Comparison of ENCODE assay signal across 1 cellular context in the genomic region with DNA sequence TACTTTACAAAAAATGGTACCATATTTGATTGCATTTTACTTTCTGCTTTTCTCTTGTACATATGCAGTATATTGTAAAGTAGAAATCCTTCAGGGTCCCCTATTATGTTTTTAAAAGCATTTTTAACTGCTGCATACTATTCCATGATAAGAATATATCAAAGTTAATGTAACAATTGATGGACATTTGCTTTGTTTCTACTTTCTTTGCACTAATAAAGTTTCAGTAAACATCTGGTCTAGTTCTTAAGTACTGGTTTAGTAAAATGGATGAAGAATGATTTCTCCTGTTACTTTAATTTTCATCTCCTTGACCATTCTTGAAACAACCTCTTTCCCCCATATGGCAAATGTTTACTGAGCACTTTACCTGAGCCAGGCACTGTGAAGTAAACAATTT.
TF ChIP-seq lines count a peak whose summit lies in the region.

No MANE protein-coding gene starts in this region.

TF ChIP-seq in GM23338, 12 proteins besides CTCF, POLR2A, EP300 and RAD21 (continued from another document):
- TF ChIP-seq, protein P1, sequence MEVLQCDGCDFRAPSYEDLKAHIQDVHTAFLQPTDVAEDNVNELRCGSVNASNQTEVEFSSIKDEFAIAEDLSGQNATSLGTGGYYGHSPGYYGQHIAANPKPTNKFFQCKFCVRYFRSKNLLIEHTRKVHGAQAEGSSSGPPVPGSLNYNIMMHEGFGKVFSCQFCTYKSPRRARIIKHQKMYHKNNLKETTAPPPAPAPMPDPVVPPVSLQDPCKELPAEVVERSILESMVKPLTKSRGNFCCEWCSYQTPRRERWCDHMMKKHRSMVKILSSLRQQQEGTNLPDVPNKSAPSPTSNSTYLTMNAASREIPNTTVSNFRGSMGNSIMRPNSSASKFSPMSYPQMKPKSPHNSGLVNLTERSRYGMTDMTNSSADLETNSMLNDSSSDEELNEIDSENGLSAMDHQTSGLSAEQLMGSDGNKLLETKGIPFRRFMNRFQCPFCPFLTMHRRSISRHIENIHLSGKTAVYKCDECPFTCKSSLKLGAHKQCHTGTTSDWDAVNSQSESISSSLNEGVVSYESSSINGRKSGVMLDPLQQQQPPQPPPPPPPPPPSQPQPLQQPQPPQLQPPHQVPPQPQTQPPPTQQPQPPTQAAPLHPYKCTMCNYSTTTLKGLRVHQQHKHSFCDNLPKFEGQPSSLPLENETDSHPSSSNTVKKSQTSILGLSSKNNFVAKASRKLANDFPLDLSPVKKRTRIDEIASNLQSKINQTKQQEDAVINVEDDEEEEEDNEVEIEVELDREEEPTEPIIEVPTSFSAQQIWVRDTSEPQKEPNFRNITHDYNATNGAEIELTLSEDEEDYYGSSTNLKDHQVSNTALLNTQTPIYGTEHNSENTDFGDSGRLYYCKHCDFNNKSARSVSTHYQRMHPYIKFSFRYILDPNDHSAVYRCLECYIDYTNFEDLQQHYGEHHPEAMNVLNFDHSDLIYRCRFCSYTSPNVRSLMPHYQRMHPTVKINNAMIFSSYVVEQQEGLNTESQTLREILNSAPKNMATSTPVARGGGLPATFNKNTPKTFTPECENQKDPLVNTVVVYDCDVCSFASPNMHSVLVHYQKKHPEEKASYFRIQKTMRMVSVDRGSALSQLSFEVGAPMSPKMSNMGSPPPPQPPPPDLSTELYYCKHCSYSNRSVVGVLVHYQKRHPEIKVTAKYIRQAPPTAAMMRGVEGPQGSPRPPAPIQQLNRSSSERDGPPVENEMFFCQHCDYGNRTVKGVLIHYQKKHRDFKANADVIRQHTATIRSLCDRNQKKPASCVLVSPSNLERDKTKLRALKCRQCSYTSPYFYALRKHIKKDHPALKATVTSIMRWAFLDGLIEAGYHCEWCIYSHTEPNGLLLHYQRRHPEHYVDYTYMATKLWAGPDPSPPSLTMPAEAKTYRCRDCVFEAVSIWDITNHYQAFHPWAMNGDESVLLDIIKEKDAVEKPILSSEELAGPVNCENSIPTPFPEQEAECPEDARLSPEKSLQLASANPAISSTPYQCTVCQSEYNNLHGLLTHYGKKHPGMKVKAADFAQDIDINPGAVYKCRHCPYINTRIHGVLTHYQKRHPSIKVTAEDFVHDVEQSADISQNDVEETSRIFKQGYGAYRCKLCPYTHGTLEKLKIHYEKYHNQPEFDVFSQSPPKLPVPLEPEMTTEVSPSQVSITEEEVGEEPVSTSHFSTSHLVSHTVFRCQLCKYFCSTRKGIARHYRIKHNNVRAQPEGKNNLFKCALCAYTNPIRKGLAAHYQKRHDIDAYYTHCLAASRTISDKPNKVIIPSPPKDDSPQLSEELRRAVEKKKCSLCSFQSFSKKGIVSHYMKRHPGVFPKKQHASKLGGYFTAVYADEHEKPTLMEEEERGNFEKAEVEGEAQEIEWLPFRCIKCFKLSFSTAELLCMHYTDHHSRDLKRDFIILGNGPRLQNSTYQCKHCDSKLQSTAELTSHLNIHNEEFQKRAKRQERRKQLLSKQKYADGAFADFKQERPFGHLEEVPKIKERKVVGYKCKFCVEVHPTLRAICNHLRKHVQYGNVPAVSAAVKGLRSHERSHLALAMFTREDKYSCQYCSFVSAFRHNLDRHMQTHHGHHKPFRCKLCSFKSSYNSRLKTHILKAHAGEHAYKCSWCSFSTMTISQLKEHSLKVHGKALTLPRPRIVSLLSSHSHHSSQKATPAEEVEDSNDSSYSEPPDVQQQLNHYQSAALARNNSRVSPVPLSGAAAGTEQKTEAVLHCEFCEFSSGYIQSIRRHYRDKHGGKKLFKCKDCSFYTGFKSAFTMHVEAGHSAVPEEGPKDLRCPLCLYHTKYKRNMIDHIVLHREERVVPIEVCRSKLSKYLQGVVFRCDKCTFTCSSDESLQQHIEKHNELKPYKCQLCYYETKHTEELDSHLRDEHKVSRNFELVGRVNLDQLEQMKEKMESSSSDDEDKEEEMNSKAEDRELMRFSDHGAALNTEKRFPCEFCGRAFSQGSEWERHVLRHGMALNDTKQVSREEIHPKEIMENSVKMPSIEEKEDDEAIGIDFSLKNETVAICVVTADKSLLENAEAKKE (CRISPR knock-in tag; IDR thresholded peaks at IDR 0.05) = no peak
- TF ChIP-seq CREB1 (CRISPR knock-in tag; IDR thresholded peaks at IDR 0.05; ENCODE audit: low read depth) (no peak), POLR2AphosphoS5 (IDR thresholded peaks at IDR 0.05; ENCODE audit: low read depth) (no peak), ZNF331 (CRISPR knock-in tag; IDR thresholded peaks at IDR 0.05; ENCODE audit: low read depth) (no peak), JUNB (IDR thresholded peaks at IDR 0.05; ENCODE audit: unreplicated experiment) (no peak), STAT1 (IDR thresholded peaks at IDR 0.05; ENCODE audit: unreplicated experiment) (no peak), EZH2 (IDR thresholded peaks at IDR 0.05; ENCODE audit: low read depth, unreplicated experiment) (no peak), EZH2phosphoT487 (IDR thresholded peaks at IDR 0.05; ENCODE audit: unreplicated experiment) (no peak)
- TF ChIP-seq, protein P2, sequence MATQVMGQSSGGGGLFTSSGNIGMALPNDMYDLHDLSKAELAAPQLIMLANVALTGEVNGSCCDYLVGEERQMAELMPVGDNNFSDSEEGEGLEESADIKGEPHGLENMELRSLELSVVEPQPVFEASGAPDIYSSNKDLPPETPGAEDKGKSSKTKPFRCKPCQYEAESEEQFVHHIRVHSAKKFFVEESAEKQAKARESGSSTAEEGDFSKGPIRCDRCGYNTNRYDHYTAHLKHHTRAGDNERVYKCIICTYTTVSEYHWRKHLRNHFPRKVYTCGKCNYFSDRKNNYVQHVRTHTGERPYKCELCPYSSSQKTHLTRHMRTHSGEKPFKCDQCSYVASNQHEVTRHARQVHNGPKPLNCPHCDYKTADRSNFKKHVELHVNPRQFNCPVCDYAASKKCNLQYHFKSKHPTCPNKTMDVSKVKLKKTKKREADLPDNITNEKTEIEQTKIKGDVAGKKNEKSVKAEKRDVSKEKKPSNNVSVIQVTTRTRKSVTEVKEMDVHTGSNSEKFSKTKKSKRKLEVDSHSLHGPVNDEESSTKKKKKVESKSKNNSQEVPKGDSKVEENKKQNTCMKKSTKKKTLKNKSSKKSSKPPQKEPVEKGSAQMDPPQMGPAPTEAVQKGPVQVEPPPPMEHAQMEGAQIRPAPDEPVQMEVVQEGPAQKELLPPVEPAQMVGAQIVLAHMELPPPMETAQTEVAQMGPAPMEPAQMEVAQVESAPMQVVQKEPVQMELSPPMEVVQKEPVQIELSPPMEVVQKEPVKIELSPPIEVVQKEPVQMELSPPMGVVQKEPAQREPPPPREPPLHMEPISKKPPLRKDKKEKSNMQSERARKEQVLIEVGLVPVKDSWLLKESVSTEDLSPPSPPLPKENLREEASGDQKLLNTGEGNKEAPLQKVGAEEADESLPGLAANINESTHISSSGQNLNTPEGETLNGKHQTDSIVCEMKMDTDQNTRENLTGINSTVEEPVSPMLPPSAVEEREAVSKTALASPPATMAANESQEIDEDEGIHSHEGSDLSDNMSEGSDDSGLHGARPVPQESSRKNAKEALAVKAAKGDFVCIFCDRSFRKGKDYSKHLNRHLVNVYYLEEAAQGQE (IDR thresholded peaks at IDR 0.05; ENCODE audit: unreplicated experiment) = no peak
- TF ChIP-seq, protein P3, sequence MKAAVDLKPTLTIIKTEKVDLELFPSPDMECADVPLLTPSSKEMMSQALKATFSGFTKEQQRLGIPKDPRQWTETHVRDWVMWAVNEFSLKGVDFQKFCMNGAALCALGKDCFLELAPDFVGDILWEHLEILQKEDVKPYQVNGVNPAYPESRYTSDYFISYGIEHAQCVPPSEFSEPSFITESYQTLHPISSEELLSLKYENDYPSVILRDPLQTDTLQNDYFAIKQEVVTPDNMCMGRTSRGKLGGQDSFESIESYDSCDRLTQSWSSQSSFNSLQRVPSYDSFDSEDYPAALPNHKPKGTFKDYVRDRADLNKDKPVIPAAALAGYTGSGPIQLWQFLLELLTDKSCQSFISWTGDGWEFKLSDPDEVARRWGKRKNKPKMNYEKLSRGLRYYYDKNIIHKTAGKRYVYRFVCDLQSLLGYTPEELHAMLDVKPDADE (IDR thresholded peaks at IDR 0.05) = no peak
